1 cellular context compared by ENCODE assay signal in the genomic region with DNA sequence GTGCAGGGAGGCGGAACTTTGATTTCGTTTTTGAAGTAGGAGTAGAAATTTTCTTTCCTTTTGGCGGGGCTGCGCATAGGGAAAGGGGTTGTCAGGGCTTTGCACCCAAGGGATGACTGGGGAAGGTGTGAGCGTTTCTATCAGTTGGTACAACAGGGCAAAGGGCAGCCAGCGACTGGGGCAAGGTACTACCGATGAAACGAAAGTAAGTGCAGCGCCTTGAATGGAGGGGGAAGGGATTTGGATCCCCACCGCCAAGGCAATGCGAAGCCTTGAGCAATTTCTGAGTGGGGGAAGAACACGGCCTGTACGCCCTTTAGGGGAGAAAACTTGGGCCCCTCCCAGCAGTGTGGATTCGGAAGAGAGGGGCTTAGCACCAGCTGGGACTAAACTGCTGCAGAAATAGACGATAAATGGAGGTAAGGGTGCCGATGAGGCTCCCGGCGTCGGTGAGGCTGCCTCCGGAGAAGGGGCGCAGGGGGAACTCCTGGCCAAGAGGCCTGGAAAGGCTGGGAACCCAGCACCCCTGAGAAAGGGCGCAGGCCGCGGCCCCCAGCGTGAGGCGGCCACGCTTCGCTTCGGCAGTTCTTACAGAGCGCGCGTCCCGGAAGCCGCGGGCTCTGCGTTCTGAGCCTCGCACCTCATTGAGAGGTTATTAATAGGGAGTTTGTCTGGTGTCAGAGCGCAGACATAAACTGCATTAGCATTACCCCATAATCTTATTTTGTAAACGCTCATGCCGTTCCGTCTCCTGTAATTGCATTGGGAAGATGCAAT.
TF ChIP-seq lines count a peak whose summit lies in the region.

No MANE protein-coding gene starts in this region.

TF ChIP-seq in liver, 16 proteins besides CTCF, POLR2A, EP300 and RAD21 (continued from another document):
- TF ChIP-seq, protein P1, sequence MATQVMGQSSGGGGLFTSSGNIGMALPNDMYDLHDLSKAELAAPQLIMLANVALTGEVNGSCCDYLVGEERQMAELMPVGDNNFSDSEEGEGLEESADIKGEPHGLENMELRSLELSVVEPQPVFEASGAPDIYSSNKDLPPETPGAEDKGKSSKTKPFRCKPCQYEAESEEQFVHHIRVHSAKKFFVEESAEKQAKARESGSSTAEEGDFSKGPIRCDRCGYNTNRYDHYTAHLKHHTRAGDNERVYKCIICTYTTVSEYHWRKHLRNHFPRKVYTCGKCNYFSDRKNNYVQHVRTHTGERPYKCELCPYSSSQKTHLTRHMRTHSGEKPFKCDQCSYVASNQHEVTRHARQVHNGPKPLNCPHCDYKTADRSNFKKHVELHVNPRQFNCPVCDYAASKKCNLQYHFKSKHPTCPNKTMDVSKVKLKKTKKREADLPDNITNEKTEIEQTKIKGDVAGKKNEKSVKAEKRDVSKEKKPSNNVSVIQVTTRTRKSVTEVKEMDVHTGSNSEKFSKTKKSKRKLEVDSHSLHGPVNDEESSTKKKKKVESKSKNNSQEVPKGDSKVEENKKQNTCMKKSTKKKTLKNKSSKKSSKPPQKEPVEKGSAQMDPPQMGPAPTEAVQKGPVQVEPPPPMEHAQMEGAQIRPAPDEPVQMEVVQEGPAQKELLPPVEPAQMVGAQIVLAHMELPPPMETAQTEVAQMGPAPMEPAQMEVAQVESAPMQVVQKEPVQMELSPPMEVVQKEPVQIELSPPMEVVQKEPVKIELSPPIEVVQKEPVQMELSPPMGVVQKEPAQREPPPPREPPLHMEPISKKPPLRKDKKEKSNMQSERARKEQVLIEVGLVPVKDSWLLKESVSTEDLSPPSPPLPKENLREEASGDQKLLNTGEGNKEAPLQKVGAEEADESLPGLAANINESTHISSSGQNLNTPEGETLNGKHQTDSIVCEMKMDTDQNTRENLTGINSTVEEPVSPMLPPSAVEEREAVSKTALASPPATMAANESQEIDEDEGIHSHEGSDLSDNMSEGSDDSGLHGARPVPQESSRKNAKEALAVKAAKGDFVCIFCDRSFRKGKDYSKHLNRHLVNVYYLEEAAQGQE (IDR thresholded peaks at IDR 0.05), result no peak
- TF ChIP-seq GABPA (IDR thresholded peaks at IDR 0.05 in 1 of 2, conservative IDR thresholded peaks at IDR 0.05 in 1 of 2), result peak in 1 of 2 donors; percentile 21
- TF ChIP-seq HNF4A (conservative IDR thresholded peaks at IDR 0.05), result peak; percentile 97
